In genomic region chr7:108947521-108947920, GRCh38 we compare ENCODE assay signal across 26 cellular contexts.
"Had no signal": no experiment of that assay in that cellular context is flagged by ENCODE, and none has a peak within 500 bp of the region (broad histone marks: within the 10 kb centered on the region; RNA-seq: fewer than 3 reads in every experiment).

No MANE protein-coding gene starts in this region.

- H3K9me3 ChIP-seq: neutrophil, pancreas, prostate gland, right lobe of liver, thoracic aorta, thyroid gland, upper lobe of right lung, uterus had no signal

- H3K36me3 ChIP-seq: neutrophil, pancreas, prostate gland, right lobe of liver, sigmoid colon, stomach, thoracic aorta, thyroid gland, tibial nerve, upper lobe of right lung, uterus had no signal

- H3K4me3 ChIP-seq: pancreas, prostate gland, right lobe of liver, sigmoid colon, stomach, thoracic aorta, thyroid gland, tibial nerve, upper lobe of right lung, uterus had no signal

- ATAC-seq: naive thymus-derived CD8-positive, alpha-beta T cell; natural killer cell treated with Interleukin-12 subunit alpha and Interleukin-12 subunit beta and Interleukin-15 and Interleukin-18, amount 100 ng/mL, for 72 hours; pancreas; right cardiac atrium; right lobe of liver; stimulated activated effector memory CD8-positive, alpha-beta T cell treated with anti-CD3 and anti-CD28 coated beads, Interleukin-12 subunit alpha, Interleukin-12 subunit beta, amount 100 ng/mL, for 72 hours; stimulated activated naive B cell treated with anti-CD40 and anti-IgM and Interleukin-4, amounts not matched to agents 10 μg/mL and 1 μg/mL and 100 μg/mL, for 72 hours; upper lobe of right lung had no signal

- DNase-seq: naive thymus-derived CD8-positive, alpha-beta T cell; nephron progenitor cell; nucleus accumbens; pancreas; retina; right cardiac atrium; right lobe of liver; sigmoid colon; small intestine; stimulated activated CD4-positive, alpha-beta T cell treated with anti-CD3 and anti-CD28 coated beads, Interleukin-15, amount 100 ng/mL, for 24 hours; stimulated activated CD4-positive, alpha-beta T cell treated with anti-CD3 and anti-CD28 coated beads, Interleukin-2, amount 100 ng/mL, for 24 hours; stimulated activated CD4-positive, alpha-beta T cell treated with anti-CD3 and anti-CD28 coated beads, Interleukin-2, amount 100 ng/mL, for 48 hours; stimulated activated CD4-positive, alpha-beta T cell treated with anti-CD3 and anti-CD28 coated beads, Interleukin-4, amount 100 ng/mL, for 24 hours; stimulated activated naive B cell treated with anti-CD40 and anti-IgM and Interleukin-4, amounts not matched to agents 10 μg/mL and 1 μg/mL and 100 μg/mL, for 72 hours; stimulated activated naive CD4-positive, alpha-beta T cell treated with Interleukin-2 at 50 U/mL for 16 hours; stomach; thyroid gland; trophoblast cell; upper lobe of right lung; uterus had no signal

- H3K27me3 ChIP-seq: neutrophil, pancreas, right lobe of liver, sigmoid colon, stomach, thyroid gland, tibial nerve, upper lobe of right lung, uterus had no signal

- H3K4me1 ChIP-seq: pancreas, prostate gland, right lobe of liver, sigmoid colon, stomach, thyroid gland, tibial nerve, upper lobe of right lung, uterus had no signal

- H3K27ac ChIP-seq: neutrophil, pancreas, prostate gland, right lobe of liver, sigmoid colon, stomach, thoracic aorta, thyroid gland, tibial nerve, upper lobe of right lung, uterus had no signal
